7 cellular contexts compared by ENCODE assay signal in genomic region chr3:142596726-142597088, GRCh38. TPM values are rescaled to one million over a fixed set of nuclear protein-coding genes. Genes with fewer than 3 reads are reported as not detected.
DNase-seq lines count a peak whose midpoint lies in the region; ATAC-seq and TF ChIP-seq lines count a peak whose summit lies in the region.

No MANE protein-coding gene starts in this region.

- H3K27ac ChIP-seq in HEK293 (ENCODE audit: extremely low read depth, low read depth, low read length) = no peak overlapping the region; the same call in 1 of the 2 replicates
- H3K27ac ChIP-seq in right cardiac atrium (ENCODE audit: low read length) = no peak overlapping the region
- H3K27ac ChIP-seq in spleen = peak overlapping the region in 6 of 8 donors; percentile 2 to 70 (median 35)
- no peak overlapping the region for H3K27ac ChIP-seq in foreskin keratinocyte

- H3K4me1 Mint-ChIP-seq in T-helper 17 cell = peaks cover 11% of the 10 kb centered on the region

- no peak for TF ChIP-seq POLR2A in spleen (IDR thresholded peaks at IDR 0.05)

- CTCF ChIA-PET in HEK293 (lab: Yijun Ruan, JAX) = interaction anchor here (1.0 to 2.9 kb wide), 3 partner anchors 9 to 84 kb away, joined by 3 to 6 read pairs (median 4); no protein-coding TSS in a partner anchor

- H3K4me3 Mint-ChIP-seq in T-helper 17 cell = peak overlapping the region; percentile 98

- H3K27me3 ChIP-seq in right cardiac atrium (ENCODE audit: control insufficient read depth, insufficient read depth) = no peaks in the 10 kb centered on the region
- H3K27me3 ChIP-seq in spleen (replicated peaks in 1 of 7) = no peaks in the 10 kb centered on the region
- H3K27me3 ChIP-seq in foreskin keratinocyte = no peaks in the 10 kb centered on the region

- POLR2A ChIA-PET in HEK293 (lab: Yijun Ruan, JAX) = interaction anchor here (1.4 kb wide), 2 partner anchors 18 to 127 kb away, joined by 6 to 8 read pairs; partner anchors contain the start of genes ATR and TRPC1

- WGBS in right cardiac atrium = 16% methylated on average over 5 of the region's 5 CpGs
- WGBS in spleen, 5 donors = 11 to 22% (median 14%) methylated on average over 5 of the region's 5 CpGs

- peak overlapping the region; percentile 81 for H3K27ac Mint-ChIP-seq in T-helper 17 cell

- H3K4me1 ChIP-seq in HEK293 (ENCODE audit: control insufficient read depth, insufficient read depth, low read length) = peaks cover 4% of the 10 kb centered on the region
- no peaks in the 10 kb centered on the region for H3K4me1 ChIP-seq in right cardiac atrium (ENCODE audit: control insufficient read depth, insufficient read depth, low read length)
- H3K4me1 ChIP-seq in spleen = peaks cover 0 to 22% (median 14%) of the 10 kb centered on the region in 6 donors
- H3K4me1 ChIP-seq in foreskin keratinocyte = peaks cover 10% of the 10 kb centered on the region

- peak overlapping the region; percentile 96 for H3K4me3 ChIP-seq in HEK293 (ENCODE audit: low read depth, low read length)
- peak overlapping the region; percentile 48 for H3K4me3 ChIP-seq in right cardiac atrium (ENCODE audit: low read length)
- peak overlapping the region; percentile 47 to 85 (median 70) for H3K4me3 ChIP-seq in spleen

- no peaks in the 10 kb centered on the region for H3K27me3 Mint-ChIP-seq in T-helper 17 cell

- no peak for TF ChIP-seq CTCF in HEK293 (tag by site-specific recombination; IDR thresholded peaks at IDR 0.05)
- TF ChIP-seq CTCF in spleen (IDR thresholded peaks at IDR 0.05 in 8 of 11, conservative IDR thresholded peaks at IDR 0.05 in 3 of 11) = no peak
- no peak for TF ChIP-seq CTCF in foreskin keratinocyte (conservative IDR thresholded peaks at IDR 0.05)

- ATAC-seq in T-helper 17 cell (no peak), right cardiac atrium (no peak), foreskin keratinocyte (no peak), GM19035 (IDR thresholded peaks at IDR 0.05; ENCODE audit: unreplicated experiment) (no peak)

- intact Hi-C loops in right cardiac atrium (cut with DNase I) = loop anchor here in 1 of 4 donors (10.0 kb wide), 1 partner anchor 228 kb away; no protein-coding TSS in a partner anchor
- intact Hi-C loops in spleen (cut with DNase I; ENCODE audit: low total_unique reads) = loop anchor here (10.0 kb wide), 1 partner anchor 128 kb away; the partner anchor contains the start of gene TRPC1

- H3K36me3 Mint-ChIP-seq in T-helper 17 cell (ENCODE audit: low read depth) = no peaks in the 10 kb centered on the region

- no peaks in the 10 kb centered on the region for H3K36me3 ChIP-seq in HEK293 (ENCODE audit: control insufficient read depth in 2 of 2, insufficient read depth in 1 of 2, low read length in 2 of 2)
- no peaks in the 10 kb centered on the region for H3K36me3 ChIP-seq in spleen

- H3K9me3 ChIP-seq in HEK293 (ENCODE audit: control insufficient read depth, insufficient read depth, low read depth, low read length) = no peaks in the 10 kb centered on the region
- H3K9me3 ChIP-seq in T-helper 17 cell (ENCODE audit: control insufficient read depth, low read length, poor library complexity, severe bottlenecking) = no peaks in the 10 kb centered on the region
- no peaks in the 10 kb centered on the region for H3K9me3 ChIP-seq in right cardiac atrium (ENCODE audit: control insufficient read depth, low read length)
- H3K9me3 ChIP-seq in spleen = no peaks in the 10 kb centered on the region

- DNase-seq in T-helper 17 cell (no peak), right cardiac atrium (no peak), spleen (no peak), GF-D8 (lab: John Stamatoyannopoulos, UW) (no peak), foreskin keratinocyte (no peak)

TF ChIP-seq in HEK293, 187 proteins besides CTCF, POLR2A, EP300 and RAD21:
- TF ChIP-seq ZNF544 (tag by site-specific recombination; IDR thresholded peaks at IDR 0.05) = no peak
- TF ChIP-seq PRDM1 (tag by site-specific recombination; IDR thresholded peaks at IDR 0.05) = 0 out of 2 replicates have a peak, but pooled peaks have one; percentile 24
TF ChIP-seq in HEK293: peak in this region for 1.

RNA-seq across cellular contexts. Expression of gene PLS1, which starts 0.5 kb away (rescaled TPM):
- total RNA-seq in T-helper 17 cell (1 to 10 TPM in 1 of 2 donors, under 1 TPM in 1; 0.44 to 1.0 TPM), right cardiac atrium (1 to 10 TPM; 1.2 to 2.4 (median 1.4) TPM), spleen (1 to 10 TPM in 6 of 7 donors, under 1 TPM in 1; 0.91 to 3.0 (median 1.7) TPM), foreskin keratinocyte (15.8 and 20.6 TPM in 2 replicates)
- polyA plus RNA-seq in right cardiac atrium (0.66 TPM), spleen (under 1 TPM; 0.09 to 0.45 (median 0.26) TPM), foreskin keratinocyte (3.8 and 6.1 TPM in 2 replicates)

RNA-seq across cellular contexts. Expression of gene ATR, which starts 18.2 kb away (rescaled TPM):
- total RNA-seq in T-helper 17 cell (10 to 100 TPM; 34.0 to 35.3 TPM), right cardiac atrium (10 to 100 TPM; 10.6 to 15.0 (median 14.0) TPM), spleen (10 to 100 TPM; 33.9 to 64.0 (median 39.2) TPM), foreskin keratinocyte (27.3 and 29.3 TPM in 2 replicates)
- polyA plus RNA-seq in right cardiac atrium (6.7 TPM), spleen (10 to 100 TPM; 18.4 to 24.7 (median 21.3) TPM), foreskin keratinocyte (12.9 and 15.9 TPM in 2 replicates)

Comparison
In these comparisons a context has a peak if more than half of its experiments do, and no peak if none do; other contexts are left out.
1. H3K27ac ChIP-seq: peak in spleen (6 of 8); none in HEK293 (single experiment), right cardiac atrium (single experiment) and foreskin keratinocyte (single experiment).
2. Peak in every context shown above with its lines, with median percentiles within 50 percentile points of each other: H3K4me3 ChIP-seq.